Comparison of ENCODE assay signal across 10 cellular contexts in the genomic region with DNA sequence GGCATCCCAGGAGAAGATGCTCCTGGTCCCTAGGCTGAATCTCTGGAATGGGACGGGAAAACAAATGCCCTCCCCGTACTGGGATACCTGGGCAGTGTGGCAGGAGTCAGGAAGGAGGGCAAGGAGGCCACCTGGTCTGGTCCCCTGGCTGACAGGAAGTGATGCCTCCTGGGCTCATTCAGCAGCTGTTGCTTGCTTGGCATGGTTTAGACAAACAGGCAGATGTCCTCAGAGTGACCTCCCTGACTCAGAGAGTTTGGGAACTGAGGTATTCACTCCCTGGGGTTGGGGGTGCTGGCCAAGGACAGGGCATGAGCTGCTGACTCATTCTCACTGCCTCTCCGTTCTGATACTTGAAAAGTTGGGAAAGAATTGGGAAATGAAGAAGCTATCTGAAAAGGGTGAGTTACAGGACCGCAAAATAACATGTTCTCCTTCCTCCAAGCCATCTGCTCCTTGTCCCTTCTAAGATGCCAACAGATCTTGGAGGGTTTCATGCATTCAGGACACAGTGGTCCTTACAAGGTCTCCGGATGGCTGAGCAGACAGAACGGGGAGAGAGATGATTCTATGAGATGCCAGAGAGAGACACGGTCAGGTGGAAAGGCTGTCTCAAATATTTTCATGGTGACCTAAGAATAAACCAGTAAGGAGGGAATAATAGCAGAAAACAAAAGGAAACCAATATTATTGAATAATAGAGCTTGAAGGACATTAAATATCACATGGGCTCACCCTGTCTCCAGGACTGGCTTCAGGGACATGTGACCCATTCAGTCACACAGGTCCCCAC.
DNase-seq lines count a peak whose midpoint lies in the region; ATAC-seq and TF ChIP-seq lines count a peak whose summit lies in the region.
"Had no signal": no experiment of that assay in that cellular context is flagged by ENCODE, and none has a peak within 500 bp of the region (broad histone marks: within the 10 kb centered on the region; RNA-seq: fewer than 3 reads in every experiment).

No MANE protein-coding gene starts in this region.

- H3K36me3 ChIP-seq in ACC112 (ENCODE audit: insufficient read depth, low read length): no peaks in the 10 kb centered on the region
- no peaks in the 10 kb centered on the region for H3K36me3 ChIP-seq in colonic mucosa
- H3K36me3 ChIP-seq in lung (ENCODE audit: control insufficient read depth in 2 of 2, insufficient read depth in 2 of 2, low read length in 2 of 2): no peaks in the 10 kb centered on the region
- no peaks in the 10 kb centered on the region for H3K36me3 ChIP-seq in Caco-2 (ENCODE audit: control insufficient read depth, insufficient read depth, low read length)
- H3K36me3 ChIP-seq: BLaER1 had no signal

- ATAC-seq in lung (ENCODE audit: insufficient read depth, low FRiP score): peak; percentile 55
- ATAC-seq: activated CD4-positive, alpha-beta T cell treated with anti-CD3 and anti-CD28 coated beads for 36 hours had no signal

- peaks cover 9% of the 10 kb centered on the region for H3K9me3 Mint-ChIP-seq in Caco-2 (ENCODE audit: unreplicated experiment)
- H3K9me3 Mint-ChIP-seq in activated naive CD4-positive, alpha-beta T cell treated with anti-CD3 and anti-CD28 coated beads for 36 hours: peaks cover 8% of the 10 kb centered on the region

- CTCF ChIA-PET in Caco-2 (lab: Charles Lee): no interaction called here
- CTCF ChIA-PET in activated naive CD4-positive, alpha-beta T cell treated with anti-CD3 and anti-CD28 coated beads for 36 hours (lab: Charles Lee): no interaction called here

- WGBS in lung, 2 donors: 78 to 80% methylated on average over 7 of the region's 7 CpGs

- H3K4me1 Mint-ChIP-seq in Caco-2 (ENCODE audit: low read depth, unreplicated experiment): no peaks in the 10 kb centered on the region
- H3K4me1 Mint-ChIP-seq in activated naive CD4-positive, alpha-beta T cell treated with anti-CD3 and anti-CD28 coated beads for 36 hours (ENCODE audit: low read depth): no peaks in the 10 kb centered on the region
- H3K4me1 Mint-ChIP-seq: activated CD4-positive, alpha-beta T cell treated with anti-CD3 and anti-CD28 coated beads for 36 hours had no signal

- peak overlapping the region; percentile 97 for H3K27ac ChIP-seq in ACC112 (ENCODE audit: low read depth, low read length)
- H3K27ac ChIP-seq in colonic mucosa: no peak overlapping the region
- peak overlapping the region; percentile 7 to 34 for H3K27ac ChIP-seq in lung (ENCODE audit: low read depth in 1 of 2, low read length in 1 of 2)
- H3K27ac ChIP-seq: BLaER1 had no signal

- H3K9me3 ChIP-seq in colonic mucosa: no peaks in the 10 kb centered on the region
- no peaks in the 10 kb centered on the region for H3K9me3 ChIP-seq in lung (ENCODE audit: control insufficient read depth in 2 of 2, insufficient read depth in 1 of 2, low read length in 1 of 2)
- no peaks in the 10 kb centered on the region for H3K9me3 ChIP-seq in Caco-2
- H3K9me3 ChIP-seq: BLaER1 had no signal

- H3K4me1 ChIP-seq in ACC112 (ENCODE audit: control insufficient read depth, insufficient read depth, low read length, unreplicated experiment) (peaks cover 33% of the 10 kb centered on the region), colonic mucosa (no peaks in the 10 kb centered on the region), lung (ENCODE audit: control insufficient read depth in 2 of 2, insufficient read depth in 2 of 2, low read length in 2 of 2) (peaks cover 0 to 3% of the 10 kb centered on the region in 2 donors), Caco-2 (no peaks in the 10 kb centered on the region)

- H3K27ac Mint-ChIP-seq in Caco-2 (ENCODE audit: unreplicated experiment): no peak overlapping the region
- H3K27ac Mint-ChIP-seq in activated naive CD4-positive, alpha-beta T cell treated with anti-CD3 and anti-CD28 coated beads for 36 hours: no peak overlapping the region
- H3K27ac Mint-ChIP-seq: activated CD4-positive, alpha-beta T cell treated with anti-CD3 and anti-CD28 coated beads for 36 hours had no signal

- no peaks in the 10 kb centered on the region for H3K27me3 ChIP-seq in ACC112 (ENCODE audit: insufficient read depth, low read length)
- no peaks in the 10 kb centered on the region for H3K27me3 ChIP-seq in colonic mucosa
- H3K27me3 ChIP-seq in lung (ENCODE audit: control insufficient read depth, insufficient read depth): no peaks in the 10 kb centered on the region
- H3K27me3 ChIP-seq in Caco-2 (replicated peaks; ENCODE audit: control insufficient read depth, insufficient read depth, low read length): no peaks in the 10 kb centered on the region
- H3K27me3 ChIP-seq: BLaER1 had no signal

- H3K4me3 Mint-ChIP-seq in Caco-2 (ENCODE audit: unreplicated experiment): no peak overlapping the region
- no peak overlapping the region for H3K4me3 Mint-ChIP-seq in activated naive CD4-positive, alpha-beta T cell treated with anti-CD3 and anti-CD28 coated beads for 36 hours
- H3K4me3 Mint-ChIP-seq: activated CD4-positive, alpha-beta T cell treated with anti-CD3 and anti-CD28 coated beads for 36 hours had no signal

- no peak for TF ChIP-seq CTCF in colonic mucosa (IDR thresholded peaks at IDR 0.05)
- TF ChIP-seq CTCF in lung (IDR thresholded peaks at IDR 0.05; ENCODE audit: control extremely low read depth, extremely low read depth): no peak
- TF ChIP-seq CTCF in Caco-2 (IDR thresholded peaks at IDR 0.05; ENCODE audit: insufficient read depth in 1 of 2, low read depth in 1 of 2, low read length in 1 of 2, severe bottlenecking in 1 of 2, unreplicated experiment in 1 of 2): no peak

- H3K4me3 ChIP-seq in ACC112 (ENCODE audit: low read depth, low read length) (peak overlapping the region; percentile 25; the same call in 1 of the 2 replicates), colonic mucosa (no peak overlapping the region), lung (no peak overlapping the region), Caco-2 (ENCODE audit: low read depth, low read length) (no peak overlapping the region)
- H3K4me3 ChIP-seq: BLaER1 had no signal

- no peaks in the 10 kb centered on the region for H3K79me2 ChIP-seq in ACC112 (ENCODE audit: control insufficient read depth, insufficient read depth, low read length, unreplicated experiment)

- POLR2A ChIA-PET in Caco-2 (lab: Charles Lee): no interaction called here

- no TSS peak for BruUV-seq in Caco-2 (replicated peaks; lab: Mats Ljungman, UMichigan)

- H3K36me3 Mint-ChIP-seq in Caco-2 (ENCODE audit: insufficient read depth, unreplicated experiment): no peaks in the 10 kb centered on the region
- H3K36me3 Mint-ChIP-seq in activated naive CD4-positive, alpha-beta T cell treated with anti-CD3 and anti-CD28 coated beads for 36 hours (ENCODE audit: low read depth): no peaks in the 10 kb centered on the region

- no peak overlapping the region for H3K9ac ChIP-seq in colonic mucosa (ENCODE audit: low read depth in 2 of 2, low read length in 2 of 2)
- H3K9ac ChIP-seq: BLaER1 had no signal

- intact Hi-C loops in colonic mucosa (cut with DNase I) (no loop called here), Caco-2 (cut with micrococcal nuclease; ENCODE audit: unreplicated experiment) (no loop called here)
- intact Hi-C loops in activated naive CD4-positive, alpha-beta T cell treated with anti-CD3 and anti-CD28 coated beads for 36 hours (cut with micrococcal nuclease): no loop called here

- peaks cover 3% of the 10 kb centered on the region for H3K27me3 Mint-ChIP-seq in Caco-2 (ENCODE audit: insufficient read depth, unreplicated experiment)
- no peaks in the 10 kb centered on the region for H3K27me3 Mint-ChIP-seq in activated naive CD4-positive, alpha-beta T cell treated with anti-CD3 and anti-CD28 coated beads for 36 hours (ENCODE audit: low read depth)
- H3K27me3 Mint-ChIP-seq: activated CD4-positive, alpha-beta T cell treated with anti-CD3 and anti-CD28 coated beads for 36 hours had no signal

- DNase-seq in M059J (ENCODE audit: low read depth) (peak; percentile 100), colonic mucosa (peak; percentile 44), lung (ENCODE audit: low spot score) (peak; percentile 55), Caco-2 (no peak), DMS153 treated with DMSO at 0.1 percent for 48 hours (lab: John Stamatoyannopoulos, UW; ENCODE audit: unreplicated experiment) (no peak)
- no peak for DNase-seq in effector CD8-positive, alpha-beta T cell (lab: John Stamatoyannopoulos, UW)
- DNase-seq in activated naive CD4-positive, alpha-beta T cell treated with anti-CD3 and anti-CD28 coated beads for 36 hours: no peak
- DNase-seq: activated CD4-positive, alpha-beta T cell treated with anti-CD3 and anti-CD28 coated beads for 36 hours had no signal

- no peak overlapping the region for H2AFZ ChIP-seq in ACC112 (ENCODE audit: low read length, unreplicated experiment)

Comparison
In these comparisons a context has a peak if more than half of its experiments do, and no peak if none do; other contexts are left out.
1. DNase-seq: peak in M059J (single experiment), colonic mucosa (single experiment) and lung (single experiment); none in effector CD8-positive, alpha-beta T cell (single experiment), Caco-2 (0 of 2), DMS153 treated with DMSO at 0.1 percent for 48 hours (single experiment) and activated naive CD4-positive, alpha-beta T cell treated with anti-CD3 and anti-CD28 coated beads for 36 hours (single experiment).